Comparison of ENCODE assay signal across 10 cellular contexts in genomic region chr3:128217702-128218475, GRCh38.
DNase-seq lines count a peak whose midpoint lies in the region; ATAC-seq, FAIRE-seq and TF ChIP-seq lines count a peak whose summit lies in the region.
"Had no signal": no experiment of that assay in that cellular context is flagged by ENCODE, and none has a peak within 500 bp of the region (broad histone marks: within the 10 kb centered on the region; RNA-seq: fewer than 3 reads in every experiment).

No MANE protein-coding gene starts in this region.

- H3K4me3 ChIP-seq in MM.1S (ENCODE audit: low read length) = no peak overlapping the region
- H3K4me3 ChIP-seq in bronchial epithelial cell (ENCODE audit: low read depth, low read length) = no peak overlapping the region
- no peak overlapping the region for H3K4me3 ChIP-seq in thyroid gland (replicated peaks in 1 of 3)
- H3K4me3 ChIP-seq in gastrocnemius medialis = no peak overlapping the region
- H3K4me3 ChIP-seq: lower lobe of right lung had no signal

- no peaks in the 10 kb centered on the region for H4K20me1 ChIP-seq in MM.1S (ENCODE audit: insufficient read depth, low read length)

- TF ChIP-seq CTCF in MM.1S (IDR thresholded peaks at IDR 0.05; ENCODE audit: low read length) (no peak), bronchial epithelial cell (IDR thresholded peaks at IDR 0.05; ENCODE audit: insufficient read depth, low read length, severe bottlenecking) (no peak), type B pancreatic cell (conservative IDR thresholded peaks at IDR 0.05) (no peak), thyroid gland (IDR thresholded peaks at IDR 0.05) (no peak), gastrocnemius medialis (IDR thresholded peaks at IDR 0.05 in 4 of 5, conservative IDR thresholded peaks at IDR 0.05 in 1 of 5) (no peak)

- FAIRE-seq in bronchial epithelial cell (lab: Jason Lieb, UNC) = no peak

- 0 out of 2 replicates have a peak, but pooled peaks cover 5% of the 10 kb centered on the region for H3F3A ChIP-seq in MM.1S (ENCODE audit: insufficient read depth, low read length)

- in situ Hi-C loops in gastrocnemius medialis (cut with MboI; ENCODE audit: low sequenced_read_pairs in 4 of 4) = no loop called here

- H3K79me2 ChIP-seq in MM.1S (ENCODE audit: low read length) = peaks cover 15% of the 10 kb centered on the region

- H3K9ac ChIP-seq in MM.1S (ENCODE audit: low read length) = no peak overlapping the region

- intact Hi-C loops in left ventricle myocardium superior (cut with micrococcal nuclease) (no loop called here), cardiac septum (cut with DNase I) (no loop called here), thyroid gland (cut with DNase I) (no loop called here), gastrocnemius medialis (cut with DNase I; ENCODE audit: low total_unique reads) (no loop called here)

- no peak for DNase-seq in left ventricle myocardium superior
- no peak for DNase-seq in cardiac septum (ENCODE audit: low spot score)
- peak; percentile 74 for DNase-seq in MM.1S
- DNase-seq in bronchial epithelial cell (ENCODE audit: low read depth) = peak; percentile 12
- no peak for DNase-seq in type B pancreatic cell (ENCODE audit: extremely low spot score, unreplicated experiment)
- DNase-seq in thyroid gland = no peak
- no peak for DNase-seq in gastrocnemius medialis
- DNase-seq: lower lobe of right lung, MV-4-11 had no signal

- no peak overlapping the region for H3K4me3 Mint-ChIP-seq in type B pancreatic cell

- peak overlapping the region; percentile 44; the same call in 1 of the 2 replicates for H3K27ac ChIP-seq in MM.1S (ENCODE audit: low read length)
- no peak overlapping the region for H3K27ac ChIP-seq in thyroid gland
- no peak overlapping the region for H3K27ac ChIP-seq in gastrocnemius medialis
- H3K27ac ChIP-seq: lower lobe of right lung had no signal

- H3K36me3 ChIP-seq in MM.1S (replicated peaks; ENCODE audit: insufficient read depth, low read length) (no peaks in the 10 kb centered on the region), bronchial epithelial cell (ENCODE audit: control insufficient read depth, insufficient read depth, low read length) (peaks cover 1% of the 10 kb centered on the region), thyroid gland (no peaks in the 10 kb centered on the region), gastrocnemius medialis (no peaks in the 10 kb centered on the region)
- H3K36me3 ChIP-seq: lower lobe of right lung had no signal

- H3K36me3 Mint-ChIP-seq in type B pancreatic cell = peaks cover 4% of the 10 kb centered on the region

- H3K4me1 ChIP-seq in MM.1S (ENCODE audit: low read length) (peaks cover 18% of the 10 kb centered on the region), thyroid gland (peaks cover 10 to 25% of the 10 kb centered on the region in 2 donors), gastrocnemius medialis (peaks cover 5 to 9% of the 10 kb centered on the region in 2 donors)
- H3K4me1 ChIP-seq: lower lobe of right lung had no signal

- WGBS in thyroid gland, 2 donors = 48 to 49% methylated on average over 5 of the region's 5 CpGs

- H3K9me3 Mint-ChIP-seq in type B pancreatic cell = no peaks in the 10 kb centered on the region

- no peaks in the 10 kb centered on the region for H3K27me3 Mint-ChIP-seq in type B pancreatic cell

- H3K27me3 ChIP-seq in MM.1S (replicated peaks; ENCODE audit: insufficient read depth, low read length) (no peaks in the 10 kb centered on the region), bronchial epithelial cell (ENCODE audit: control insufficient read depth, insufficient read depth, low read length) (no peaks in the 10 kb centered on the region), thyroid gland (no peaks in the 10 kb centered on the region), gastrocnemius medialis (no peaks in the 10 kb centered on the region)

- H3K9me3 ChIP-seq in MM.1S (replicated peaks; ENCODE audit: insufficient read depth, low read length) (no peaks in the 10 kb centered on the region), thyroid gland (no peaks in the 10 kb centered on the region), gastrocnemius medialis (no peaks in the 10 kb centered on the region)

- TF ChIP-seq POLR2A in thyroid gland (IDR thresholded peaks at IDR 0.05) (no peak), gastrocnemius medialis (IDR thresholded peaks at IDR 0.05) (no peak)

- H3K9me2 ChIP-seq in MM.1S (replicated peaks; ENCODE audit: insufficient read depth, low read length) = no peaks in the 10 kb centered on the region

- H3K4me1 Mint-ChIP-seq in type B pancreatic cell (ENCODE audit: unreplicated experiment) = peaks cover 14% of the 10 kb centered on the region

- peak overlapping the region; percentile 39 for H3K27ac Mint-ChIP-seq in type B pancreatic cell

- peak overlapping the region; percentile 28; the same call in 1 of the 2 replicates for H3K4me2 ChIP-seq in MM.1S (ENCODE audit: low read depth, low read length)

- no peak overlapping the region for H2AFZ ChIP-seq in MM.1S (ENCODE audit: low read length)

- ATAC-seq in left ventricle myocardium superior = peak; percentile 31
- ATAC-seq in HG02678 (IDR thresholded peaks at IDR 0.05; ENCODE audit: unreplicated experiment) = no peak
- ATAC-seq in gastrocnemius medialis = no peak

Comparison
In these comparisons a context has a peak if more than half of its experiments do, and no peak if none do; other contexts are left out.
1. DNase-seq: peak in MM.1S (single experiment) and bronchial epithelial cell (single experiment); none in left ventricle myocardium superior (single experiment), cardiac septum (single experiment), type B pancreatic cell (single experiment), thyroid gland (0 of 2) and gastrocnemius medialis (0 of 2).